1 cellular context compared by ENCODE assay signal in the genomic region with DNA sequence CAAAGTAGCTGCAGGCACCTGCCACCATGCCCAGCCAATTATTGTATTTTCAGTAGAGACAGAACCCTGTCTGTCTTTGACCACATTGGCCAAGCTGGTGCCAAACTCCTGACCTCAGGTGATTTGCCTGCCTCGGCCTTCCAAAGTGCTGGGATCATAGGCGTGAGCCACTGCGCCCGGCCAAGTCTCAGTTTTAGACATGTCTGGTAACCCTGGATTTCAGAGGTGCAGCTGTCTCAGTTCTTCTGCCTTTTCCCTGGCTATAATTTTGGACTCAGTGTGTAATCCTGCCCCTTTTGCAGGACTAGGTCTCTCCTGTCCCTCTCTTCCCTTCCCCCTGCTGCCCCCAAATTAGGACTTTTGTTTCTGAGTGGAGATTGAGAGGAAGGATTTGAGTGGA.
TF ChIP-seq lines count a peak whose summit lies in the region.

No MANE protein-coding gene starts in this region.

TF ChIP-seq in HEK293, 187 proteins besides CTCF, POLR2A, EP300 and RAD21 (continued from another document):
- TF ChIP-seq ZFP41 (tag by site-specific recombination; IDR thresholded peaks at IDR 0.05; ENCODE audit: borderline replicate concordance) (no peak), ZFP37 (tag by site-specific recombination; IDR thresholded peaks at IDR 0.05) (no peak), ZNF830 (tag by site-specific recombination; IDR thresholded peaks at IDR 0.05; ENCODE audit: low read depth) (no peak), HOXA7 (CRISPR knock-in tag; IDR thresholded peaks at IDR 0.05; ENCODE audit: borderline replicate concordance) (no peak), ZBTB10 (tag by site-specific recombination; IDR thresholded peaks at IDR 0.05) (no peak), ZNF548 (tag by site-specific recombination; IDR thresholded peaks at IDR 0.05) (no peak), BCL11A (tag by site-specific recombination; IDR thresholded peaks at IDR 0.05; ENCODE audit: low read depth) (no peak)
- TF ChIP-seq, protein P1, sequence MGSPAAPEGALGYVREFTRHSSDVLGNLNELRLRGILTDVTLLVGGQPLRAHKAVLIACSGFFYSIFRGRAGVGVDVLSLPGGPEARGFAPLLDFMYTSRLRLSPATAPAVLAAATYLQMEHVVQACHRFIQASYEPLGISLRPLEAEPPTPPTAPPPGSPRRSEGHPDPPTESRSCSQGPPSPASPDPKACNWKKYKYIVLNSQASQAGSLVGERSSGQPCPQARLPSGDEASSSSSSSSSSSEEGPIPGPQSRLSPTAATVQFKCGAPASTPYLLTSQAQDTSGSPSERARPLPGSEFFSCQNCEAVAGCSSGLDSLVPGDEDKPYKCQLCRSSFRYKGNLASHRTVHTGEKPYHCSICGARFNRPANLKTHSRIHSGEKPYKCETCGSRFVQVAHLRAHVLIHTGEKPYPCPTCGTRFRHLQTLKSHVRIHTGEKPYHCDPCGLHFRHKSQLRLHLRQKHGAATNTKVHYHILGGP (tag by site-specific recombination; IDR thresholded peaks at IDR 0.05), result no peak
TF ChIP-seq in HEK293: peak in this region for 0.
